28 cellular contexts compared by ENCODE assay signal in the genomic region with DNA sequence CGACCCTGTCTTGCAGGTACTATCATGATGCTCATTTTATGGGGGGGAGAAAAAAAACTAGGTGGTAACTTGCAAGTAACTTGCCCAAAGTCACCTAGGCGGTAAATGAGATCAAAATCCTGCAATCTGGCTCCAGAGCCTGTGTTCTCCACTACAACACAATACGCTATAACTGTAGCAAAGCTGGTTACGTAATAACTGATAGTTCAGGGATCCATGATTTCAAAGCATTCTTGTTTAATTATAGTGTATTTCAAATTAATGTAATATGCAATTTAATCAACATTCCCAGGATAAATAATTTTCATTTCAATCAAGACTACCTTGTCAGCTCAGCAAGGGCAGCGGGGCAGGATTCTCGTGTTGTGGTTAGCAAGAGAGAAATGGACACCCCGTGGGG.
"Had no signal": no experiment of that assay in that cellular context is flagged by ENCODE, and none has a peak within 500 bp of the region (broad histone marks: within the 10 kb centered on the region; RNA-seq: fewer than 3 reads in every experiment).

No MANE protein-coding gene starts in this region.

- H3K9ac ChIP-seq: neural progenitor cell, parathyroid adenoma had no signal

- H3K27me3 ChIP-seq: neural progenitor cell, ovary, suprapubic skin, testis, tibial artery, transverse colon, upper lobe of right lung, uterus had no signal

- DNase-seq: naive thymus-derived CD4-positive, alpha-beta T cell; natural killer cell; occipital lobe; ovary; posterior cingulate gyrus; psoas muscle; spleen; stimulated activated CD4-positive, alpha-beta T cell treated with anti-CD3 and anti-CD28 coated beads, Interleukin-12 subunit alpha, Interleukin-12 subunit beta, amount 100 ng/mL, for 4 hours; stimulated activated CD4-positive, alpha-beta T cell treated with anti-CD3 and anti-CD28 coated beads, Interleukin-1b, Interleukin-23, amount 100 ng/mL, for 48 hours; stimulated activated CD4-positive, alpha-beta T cell treated with anti-CD3 and anti-CD28 coated beads, Interleukin-4, amount 100 ng/mL, for 1 hour; stimulated activated CD4-positive, alpha-beta T cell treated with anti-CD3 and anti-CD28 coated beads, Interleukin-4, amount 100 ng/mL, for 4 hours; stimulated activated CD8-positive, alpha-beta memory T cell treated with anti-CD3 and anti-CD28 coated beads, Interleukin-4, amount 100 ng/mL, for 48 hours; stimulated activated naive CD4-positive, alpha-beta T cell; stimulated activated naive CD8-positive, alpha-beta T cell treated with anti-CD3 and anti-CD28 coated beads, Interleukin-15, amount 100 ng/mL, for 72 hours; stimulated activated naive CD8-positive, alpha-beta T cell treated with anti-CD3 and anti-CD28 coated beads, Interleukin-15, Interleukin-2, amounts not matched to agents 100 U/mL and 50 U/mL, for 24 hours; substantia nigra; testis; tibial artery; transverse colon; upper lobe of right lung; uterus had no signal

- H3K36me3 ChIP-seq: neural progenitor cell, ovary, spleen, suprapubic skin, tibial artery, transverse colon, upper lobe of right lung, uterus had no signal

- H3K79me2 ChIP-seq: parathyroid adenoma had no signal

- ATAC-seq: naive thymus-derived CD4-positive, alpha-beta T cell; natural killer cell; psoas muscle; sciatic nerve; stimulated activated memory B cell treated with anti-CD40 and anti-IgM and Interleukin-4, amounts not matched to agents 10 μg/mL and 1 μg/mL and 100 μg/mL, for 72 hours; stimulated activated naive CD8-positive, alpha-beta T cell treated with anti-CD3 and anti-CD28 coated beads, Interleukin-15, amount 100 ng/mL, for 72 hours; stimulated activated naive CD8-positive, alpha-beta T cell treated with anti-CD3 and anti-CD28 coated beads, Interleukin-15, Interleukin-2, amounts not matched to agents 100 U/mL and 50 U/mL, for 24 hours; upper lobe of right lung had no signal

- H3K9me3 ChIP-seq: ovary, psoas muscle, spleen, suprapubic skin, testis, tibial artery, transverse colon, upper lobe of right lung, uterus had no signal

- H3K4me2 ChIP-seq: neural progenitor cell, smooth muscle cell had no signal

- H3K4me1 ChIP-seq: neural progenitor cell, parathyroid adenoma, psoas muscle, spleen, suprapubic skin, testis, tibial artery, transverse colon, upper lobe of right lung, uterus had no signal

- H3K27ac ChIP-seq: neural progenitor cell, ovary, parathyroid adenoma, psoas muscle, skin epidermis, spleen, suprapubic skin, testis, tibial artery, transverse colon, upper lobe of right lung, uterus had no signal

- H2AFZ ChIP-seq: neural progenitor cell, parathyroid adenoma had no signal

- H3K4me3 ChIP-seq: neural progenitor cell, ovary, psoas muscle, skin epidermis, smooth muscle cell, spleen, suprapubic skin, testis, tibial artery, transverse colon, upper lobe of right lung, uterus had no signal
